In the genomic region with DNA sequence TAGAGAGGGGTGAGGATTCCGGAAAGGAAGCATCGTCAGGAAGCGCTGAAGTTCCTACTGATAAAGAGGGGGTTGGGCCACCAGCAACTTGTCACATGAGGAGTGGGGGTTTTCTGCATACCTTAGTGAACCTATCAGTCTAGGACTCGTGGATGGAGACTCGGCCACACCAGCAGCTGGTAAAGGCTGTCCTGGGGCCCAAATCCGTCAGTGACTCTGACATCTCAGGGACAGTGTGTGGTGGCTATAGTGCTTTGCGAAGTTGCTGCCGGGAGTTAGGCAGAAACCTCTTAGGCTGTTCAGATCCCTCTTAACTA, we compare ENCODE assay signal across 8 cellular contexts. TPM values are rescaled to one million over a fixed set of nuclear protein-coding genes. Genes with fewer than 3 reads are reported as not detected.
DNase-seq lines count a peak whose midpoint lies in the region; ATAC-seq and TF ChIP-seq lines count a peak whose summit lies in the region.

No MANE protein-coding gene starts in this region.

- no peak for DNase-seq in CD14-positive monocyte (ENCODE audit: low spot score)
- no peak for DNase-seq in ascending aorta (ENCODE audit: low spot score in 2 of 2)
- no peak for DNase-seq in memory B cell (ENCODE audit: low spot score in 2 of 2)
- DNase-seq in NK-92 treated with Interleukin-12 subunit alpha and Interleukin-12 subunit beta, amount 100 ng/mL, for 24 hours (lab: John Stamatoyannopoulos, UW), result no peak
- no peak for DNase-seq in amniotic stem cell (lab: John Stamatoyannopoulos, UW)
- no peak for DNase-seq in C1 segment of cervical spinal cord (lab: John Stamatoyannopoulos, UW)

- ATAC-seq in HG02678 (IDR thresholded peaks at IDR 0.05; ENCODE audit: unreplicated experiment) (peak; percentile 24), memory B cell (ENCODE audit: low read depth) (peak; percentile 26), GM18858 (IDR thresholded peaks at IDR 0.05; ENCODE audit: unreplicated experiment) (no peak)

- intact Hi-C loops in CD14-positive monocyte (cut with micrococcal nuclease), result loop anchor here (1.0 to 10.0 kb wide), 4 partner anchors 113 to 277 kb away; no protein-coding TSS in a partner anchor
- intact Hi-C loops in ascending aorta (cut with DNase I), result loop anchor here (1.0 to 5.0 kb wide), 5 partner anchors 16 to 359 kb away; no protein-coding TSS in a partner anchor

- no peaks in the 10 kb centered on the region for H3K27me3 ChIP-seq in ascending aorta

- peaks cover 0 to 5% of the 10 kb centered on the region in 2 donors for H3K4me1 ChIP-seq in ascending aorta

- H3K4me3 ChIP-seq in ascending aorta, result peak overlapping the region; percentile 58 to 75

- H3K4me1 Mint-ChIP-seq in CD14-positive monocyte (peaks cover 24% of the 10 kb centered on the region), memory B cell (peaks cover 8% of the 10 kb centered on the region)

- H3K36me3 ChIP-seq in ascending aorta, result no peaks in the 10 kb centered on the region

- no peaks in the 10 kb centered on the region for H3K9me3 Mint-ChIP-seq in CD14-positive monocyte
- no peaks in the 10 kb centered on the region for H3K9me3 Mint-ChIP-seq in memory B cell

- H3K36me3 Mint-ChIP-seq in CD14-positive monocyte (no peaks in the 10 kb centered on the region), memory B cell (no peaks in the 10 kb centered on the region)

- H3K27me3 Mint-ChIP-seq in CD14-positive monocyte (ENCODE audit: low read depth in 3 of 3), result peaks cover 4 to 11% (median 8%) of the 10 kb centered on the region in 3 donors
- H3K27me3 Mint-ChIP-seq in memory B cell, result peaks cover 25% of the 10 kb centered on the region

- peak overlapping the region in 5 of 7 donors; percentile 14 to 77 (median 70) for H3K27ac Mint-ChIP-seq in CD14-positive monocyte
- no peak overlapping the region for H3K27ac Mint-ChIP-seq in memory B cell

- H3K27ac ChIP-seq in ascending aorta, result peak overlapping the region; percentile 80 to 85

- H3K9me3 ChIP-seq in ascending aorta, result no peaks in the 10 kb centered on the region

- H3K4me3 Mint-ChIP-seq in CD14-positive monocyte (peak overlapping the region; percentile 91 to 96), memory B cell (peak overlapping the region; percentile 76)

- TF ChIP-seq CTCF in CD14-positive monocyte (IDR thresholded peaks at IDR 0.05) (no peak), ascending aorta (IDR thresholded peaks at IDR 0.05) (no peak)

RNA-seq across cellular contexts. Expression of gene RNASE2, which starts 16.4 kb away (rescaled TPM):
- polyA plus RNA-seq in CD14-positive monocyte, result 100 to 1,000 TPM; 307 to 483 TPM
- total RNA-seq in ascending aorta, result not detected

RNA-seq across cellular contexts. Expression of gene METTL17, which starts 18.1 kb away (rescaled TPM):
- polyA plus RNA-seq in CD14-positive monocyte, result 10 to 100 TPM; 20.1 to 21.1 TPM
- total RNA-seq in ascending aorta, result 38.8 TPM

RNA-seq across cellular contexts. Expression of gene SLC39A2, which starts 27.4 kb away (rescaled TPM):
- not detected for polyA plus RNA-seq in CD14-positive monocyte
- not detected for total RNA-seq in ascending aorta

RNA-seq across cellular contexts. Expression of gene NDRG2, which starts 53.2 kb away (rescaled TPM):
- 10 to 100 TPM in 1 of 2 donors, 1 to 10 TPM in 1; 6.8 to 11.1 TPM for polyA plus RNA-seq in CD14-positive monocyte
- 216 TPM for total RNA-seq in ascending aorta

RNA-seq across cellular contexts. Expression of gene TPPP2, which starts 58.4 kb away (rescaled TPM):
- polyA plus RNA-seq in CD14-positive monocyte, result not detected
- not detected for total RNA-seq in ascending aorta
